In genomic region chr18:23964282-23965238, GRCh38 we compare ENCODE assay signal across 9 cellular contexts. TPM values are rescaled to one million over a fixed set of nuclear protein-coding genes. Genes with fewer than 3 reads are reported as not detected.
DNase-seq lines count a peak whose midpoint lies in the region; ATAC-seq and TF ChIP-seq lines count a peak whose summit lies in the region.
"Had no signal": no experiment of that assay in that cellular context is flagged by ENCODE, and none has a peak within 500 bp of the region (broad histone marks: within the 10 kb centered on the region; RNA-seq: fewer than 3 reads in every experiment).

No MANE protein-coding gene starts in this region.

- peak; percentile 7 for TF ChIP-seq CTCF in GM12873 (IDR thresholded peaks at IDR 0.05; ENCODE audit: insufficient read depth, low read depth, low read length, missing control alignments)

- H3K27ac Mint-ChIP-seq in activated naive CD8-positive, alpha-beta T cell treated with anti-CD3 and anti-CD28 coated beads, Interleukin-2, amount 10 ng/mL, durations not matched to agents 7 days and 5 days, result peak overlapping the region; percentile 98
- H3K27ac Mint-ChIP-seq: mesothelial cell of epicardium had no signal

- peak overlapping the region; percentile 75 for H3K4me3 Mint-ChIP-seq in activated naive CD8-positive, alpha-beta T cell treated with anti-CD3 and anti-CD28 coated beads, Interleukin-2, amount 10 ng/mL, durations not matched to agents 7 days and 5 days
- H3K4me3 Mint-ChIP-seq: mesothelial cell of epicardium had no signal

- POLR2A ChIA-PET in activated naive CD8-positive, alpha-beta T cell treated with anti-CD3 and anti-CD28 coated beads, Interleukin-2, amount 10 ng/mL, durations not matched to agents 7 days and 5 days (lab: Charles Lee), result no interaction called here

- peaks cover 6% of the 10 kb centered on the region for H3K27me3 Mint-ChIP-seq in activated naive CD8-positive, alpha-beta T cell treated with anti-CD3 and anti-CD28 coated beads, Interleukin-2, amount 10 ng/mL, durations not matched to agents 7 days and 5 days

- peak; percentile 88 for ATAC-seq in activated naive CD8-positive, alpha-beta T cell treated with anti-CD3 and anti-CD28 coated beads, Interleukin-2, amount 10 ng/mL, durations not matched to agents 7 days and 5 days (ENCODE audit: low read depth)
- ATAC-seq in HG03469 (IDR thresholded peaks at IDR 0.05; ENCODE audit: unreplicated experiment), result no peak
- ATAC-seq in HG02571 (IDR thresholded peaks at IDR 0.05; ENCODE audit: unreplicated experiment), result no peak
- ATAC-seq in HG02798 (IDR thresholded peaks at IDR 0.05; ENCODE audit: poor library complexity, unreplicated experiment), result no peak

- DNase-seq in T follicular helper cell (ENCODE audit: low read depth), result peak; percentile 37
- DNase-seq in activated naive CD8-positive, alpha-beta T cell treated with anti-CD3 and anti-CD28 coated beads, Interleukin-2, amount 10 ng/mL, durations not matched to agents 7 days and 5 days, result peak; percentile 60
- DNase-seq in renal cortical epithelial cell (ENCODE audit: low read depth), result peak; percentile 80
- no peak for DNase-seq in medulla oblongata (ENCODE audit: extremely low spot score)

- H3K4me1 Mint-ChIP-seq in activated naive CD8-positive, alpha-beta T cell treated with anti-CD3 and anti-CD28 coated beads, Interleukin-2, amount 10 ng/mL, durations not matched to agents 7 days and 5 days, result peaks cover 46% of the 10 kb centered on the region

- H3K9me3 Mint-ChIP-seq in activated naive CD8-positive, alpha-beta T cell treated with anti-CD3 and anti-CD28 coated beads, Interleukin-2, amount 10 ng/mL, durations not matched to agents 7 days and 5 days, result no peaks in the 10 kb centered on the region
- H3K9me3 Mint-ChIP-seq: mesothelial cell of epicardium had no signal

- H3K36me3 Mint-ChIP-seq in activated naive CD8-positive, alpha-beta T cell treated with anti-CD3 and anti-CD28 coated beads, Interleukin-2, amount 10 ng/mL, durations not matched to agents 7 days and 5 days, result peaks cover 10% of the 10 kb centered on the region
- H3K36me3 Mint-ChIP-seq: mesothelial cell of epicardium had no signal

RNA-seq across cellular contexts. Expression of gene TTC39C, which starts 50.0 kb away (rescaled TPM):
- 10 to 100 TPM; 84.0 to 95.1 TPM for total RNA-seq in activated naive CD8-positive, alpha-beta T cell treated with anti-CD3 and anti-CD28 coated beads, Interleukin-2, amount 10 ng/mL, durations not matched to agents 7 days and 5 days
- 26.9 and 42.0 TPM in 2 replicates for total RNA-seq in renal cortical epithelial cell
